In the genomic region with DNA sequence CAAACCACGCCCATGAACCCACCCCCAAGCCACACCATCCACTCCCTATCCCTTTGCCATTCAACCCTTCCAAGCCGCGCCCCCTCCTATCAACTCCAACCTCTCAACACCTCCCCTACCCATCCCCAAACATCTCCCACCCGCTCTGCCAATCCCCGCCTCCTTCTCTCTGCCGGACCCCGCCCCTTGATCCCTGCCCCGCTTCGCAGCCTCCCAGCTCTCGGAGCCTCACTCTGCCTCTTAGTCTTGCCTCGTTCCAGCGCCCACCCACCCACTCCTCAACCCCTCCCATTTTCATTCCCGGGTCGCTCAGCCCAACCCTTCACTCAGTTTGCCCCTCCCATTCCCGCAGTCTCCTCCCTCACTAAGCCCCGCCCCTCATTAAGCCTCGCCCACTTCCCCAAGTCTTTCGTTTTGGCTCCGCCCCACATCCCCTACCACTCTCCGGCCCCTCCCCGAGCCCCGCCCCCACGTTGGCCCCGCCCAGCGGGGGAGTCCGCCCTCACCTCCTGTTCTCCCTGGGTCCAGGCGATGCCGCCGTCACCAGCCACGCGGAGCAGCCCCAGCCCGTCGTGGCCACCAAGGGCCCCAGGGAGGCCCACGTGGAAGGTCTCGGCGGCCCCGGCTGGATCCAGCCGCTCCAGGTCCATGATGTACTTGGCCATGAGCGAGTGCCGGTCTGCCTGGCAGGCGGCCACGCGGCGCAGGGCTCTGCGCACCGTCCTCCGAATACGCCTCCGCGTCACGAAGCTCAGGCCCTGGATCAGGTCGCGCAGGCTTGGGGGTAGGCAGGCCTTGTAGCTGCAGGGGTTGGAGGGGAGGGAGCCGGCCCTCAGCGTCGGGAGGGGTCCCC, we compare ENCODE assay signal across 9 cellular contexts. TPM values are rescaled to one million over a fixed set of nuclear protein-coding genes. Genes with fewer than 3 reads are reported as not detected.
DNase-seq lines count a peak whose midpoint lies in the region; ATAC-seq and TF ChIP-seq lines count a peak whose summit lies in the region.
"Had no signal": no experiment of that assay in that cellular context is flagged by ENCODE, and none has a peak within 500 bp of the region (broad histone marks: within the 10 kb centered on the region; RNA-seq: fewer than 3 reads in every experiment).

No MANE protein-coding gene starts in this region.

- no peak overlapping the region for H3K4me3 Mint-ChIP-seq in T-helper 2 cell treated with Interferon-gamma antibody and Interleukin-4, amounts not matched to agents 5 μg/mL and 100 μg/mL, for 36 hours
- H3K4me3 Mint-ChIP-seq: central memory CD8-positive, alpha-beta T cell had no signal

- H3K4me1 ChIP-seq in right cardiac atrium (ENCODE audit: control insufficient read depth, insufficient read depth, low read length) (peaks cover 2% of the 10 kb centered on the region), psoas muscle (no peaks in the 10 kb centered on the region)

- H3K4me1 Mint-ChIP-seq in T-helper 2 cell treated with Interferon-gamma antibody and Interleukin-4, amounts not matched to agents 5 μg/mL and 100 μg/mL, for 36 hours (ENCODE audit: low read depth), result peaks cover 22% of the 10 kb centered on the region

- H3K27ac ChIP-seq in angular gyrus (ENCODE audit: low read depth, low read length) (peak overlapping the region; percentile 50), right cardiac atrium (ENCODE audit: low read length) (no peak overlapping the region), psoas muscle (no peak overlapping the region)

- H3K9me3 ChIP-seq in right cardiac atrium (ENCODE audit: control insufficient read depth, low read length) (no peaks in the 10 kb centered on the region), psoas muscle (no peaks in the 10 kb centered on the region)

- intact Hi-C loops in right cardiac atrium (cut with DNase I) (no loop called here), psoas muscle (cut with DNase I) (no loop called here)

- H3K4me3 ChIP-seq in right cardiac atrium (ENCODE audit: low read length) (peak overlapping the region; percentile 24), psoas muscle (peak overlapping the region; percentile 28)

- DNase-seq in T-helper 2 cell (peak in 3 of 5 experiments; percentile 38 to 61 (median 51)), RPMI7951 (ENCODE audit: low read depth) (peak; percentile 83), right cardiac atrium (peak; percentile 89 to 93 (median 93)), psoas muscle (peak; percentile 74 to 76)
- DNase-seq in T-helper 2 cell treated with Interferon-gamma antibody and Interleukin-4, amounts not matched to agents 5 μg/mL and 100 μg/mL, for 36 hours (ENCODE audit: low spot score), result no peak

- TF ChIP-seq CTCF in psoas muscle (IDR thresholded peaks at IDR 0.05), result no peak

- WGBS in right cardiac atrium, result 26% methylated on average over 56 of the region's 56 CpGs
- 7 to 13% (median 12%) methylated on average over 53 to 56 of the region's 56 CpGs for WGBS in psoas muscle, 3 donors

- H3K27me3 ChIP-seq in right cardiac atrium (ENCODE audit: control insufficient read depth, insufficient read depth) (no peaks in the 10 kb centered on the region), psoas muscle (ENCODE audit: insufficient read depth in 3 of 3, low read length in 2 of 3) (peaks cover 0 to 77% (median 17%) of the 10 kb centered on the region in 3 donors)

- no peaks in the 10 kb centered on the region for H3K36me3 ChIP-seq in psoas muscle (ENCODE audit: insufficient read depth in 1 of 2, low read depth in 1 of 2)

- H3K9me3 Mint-ChIP-seq in T-helper 2 cell treated with Interferon-gamma antibody and Interleukin-4, amounts not matched to agents 5 μg/mL and 100 μg/mL, for 36 hours, result no peaks in the 10 kb centered on the region
- H3K9me3 Mint-ChIP-seq: central memory CD8-positive, alpha-beta T cell had no signal

- H3K27me3 Mint-ChIP-seq in T-helper 2 cell treated with Interferon-gamma antibody and Interleukin-4, amounts not matched to agents 5 μg/mL and 100 μg/mL, for 36 hours (ENCODE audit: low read depth), result no peaks in the 10 kb centered on the region
- H3K27me3 Mint-ChIP-seq: central memory CD8-positive, alpha-beta T cell had no signal

- H3K36me3 Mint-ChIP-seq in T-helper 2 cell treated with Interferon-gamma antibody and Interleukin-4, amounts not matched to agents 5 μg/mL and 100 μg/mL, for 36 hours (ENCODE audit: low read depth), result peaks cover 71% of the 10 kb centered on the region

- ATAC-seq in right cardiac atrium, result peak; percentile 83 to 90
- ATAC-seq in psoas muscle, result peak; percentile 51 to 86 (median 76)
- ATAC-seq in HG03457 (IDR thresholded peaks at IDR 0.05; ENCODE audit: unreplicated experiment), result no peak
- ATAC-seq in GM18502 (IDR thresholded peaks at IDR 0.05; ENCODE audit: poor library complexity, unreplicated experiment), result no peak

- H3K27ac Mint-ChIP-seq in T-helper 2 cell treated with Interferon-gamma antibody and Interleukin-4, amounts not matched to agents 5 μg/mL and 100 μg/mL, for 36 hours, result no peak overlapping the region

RNA-seq across cellular contexts. Expression of a gene that starts 5.7 kb away (rescaled TPM):
- total RNA-seq in RPMI7951 (2014; rRNA removed; shearing (Covaris generic)), result 0.59 and 1.3 TPM in 2 replicates
- total RNA-seq in right cardiac atrium (1 to 10 TPM; 1.6 to 5.3 (median 4.0) TPM), psoas muscle (1 to 10 TPM in 3 of 4 donors, under 1 TPM in 1; 0.95 to 4.0 (median 1.1) TPM)
- polyA plus RNA-seq in right cardiac atrium (2.2 TPM), psoas muscle (under 1 TPM; 0.17 to 0.35 (median 0.31) TPM)

RNA-seq across cellular contexts. Expression of a gene that starts 17.7 kb away (rescaled TPM):
- total RNA-seq in RPMI7951 (2014; rRNA removed; shearing (Covaris generic)), result 1,191 and 1,205 TPM in 2 replicates
- total RNA-seq in right cardiac atrium (1,000 to 10,000 TPM in 1 of 4 donors, 100 to 1,000 TPM in 3; 850 to 1,097 (median 916) TPM), psoas muscle (1,000 to 10,000 TPM; 1,164 to 1,735 (median 1,510) TPM)
- polyA plus RNA-seq in right cardiac atrium (998 TPM), psoas muscle (1,000 to 10,000 TPM; 2,246 to 3,046 (median 2,399) TPM)

RNA-seq across cellular contexts. Expression of a gene that starts 20.7 kb away (rescaled TPM):
- total RNA-seq in RPMI7951 (2014; rRNA removed; shearing (Covaris generic)), result not detected in 2 replicates
- total RNA-seq in right cardiac atrium, result not detected
- not detected for polyA plus RNA-seq in right cardiac atrium
- total RNA-seq in psoas muscle, result not detected
- polyA plus RNA-seq in psoas muscle, result not detected

RNA-seq across cellular contexts. Expression of a gene that starts 29.7 kb away (rescaled TPM):
- not detected in 2 replicates for total RNA-seq in RPMI7951 (2014; rRNA removed; shearing (Covaris generic))
- total RNA-seq in right cardiac atrium, result not detected
- not detected for polyA plus RNA-seq in right cardiac atrium
- total RNA-seq in psoas muscle, result not detected
- polyA plus RNA-seq in psoas muscle, result not detected

RNA-seq across cellular contexts. Expression of a gene that starts 47.1 kb away (rescaled TPM):
- 0.10 and 0.12 TPM in 2 replicates for total RNA-seq in RPMI7951 (2014; rRNA removed; shearing (Covaris generic))
- not detected for total RNA-seq in right cardiac atrium
- not detected for polyA plus RNA-seq in right cardiac atrium
- total RNA-seq in psoas muscle, result under 1 TPM in 1 of 4 donors, not detected in 3; 0.38 TPM
- under 1 TPM in 2 of 3 donors, not detected in 1; 0.03 to 0.08 TPM for polyA plus RNA-seq in psoas muscle

Comparison
In these comparisons a context has a peak if more than half of its experiments do, and no peak if none do; other contexts are left out.
1. ATAC-seq: peak in right cardiac atrium (2 of 2) and psoas muscle (4 of 4); none in HG03457 (single experiment) and GM18502 (single experiment).